In the genomic region with DNA sequence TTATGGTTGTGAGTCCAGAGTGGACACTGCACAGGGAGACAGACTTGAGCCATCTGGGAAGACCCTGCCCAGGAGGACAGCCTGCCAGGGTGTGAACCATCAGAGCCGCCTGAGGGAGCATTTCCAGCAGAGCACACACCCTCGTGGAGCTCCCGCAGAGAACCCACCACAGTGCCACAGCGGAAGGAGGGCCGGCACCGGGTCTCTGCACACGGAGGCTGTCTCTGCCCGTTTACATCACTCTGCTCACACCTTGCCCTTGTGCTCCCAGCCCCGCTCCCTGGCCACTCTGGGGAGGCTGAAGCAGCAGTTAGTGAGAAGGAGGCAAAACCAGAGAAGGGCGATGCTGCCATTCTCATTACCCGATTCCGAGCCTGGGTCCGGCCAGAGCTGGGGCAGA, we compare ENCODE assay signal across 1 cellular context.
TF ChIP-seq lines count a peak whose summit lies in the region.

No MANE protein-coding gene starts in this region.

TF ChIP-seq in HepG2, 621 proteins besides CTCF, POLR2A, EP300 and RAD21 (continued from another document):
- no peak for TF ChIP-seq KIAA2018 (CRISPR knock-in tag; IDR thresholded peaks at IDR 0.05; ENCODE audit: borderline replicate concordance)
- no peak for TF ChIP-seq POLR2AphosphoS5 (IDR thresholded peaks at IDR 0.05; ENCODE audit: low read depth, low read length)
- TF ChIP-seq KLF16 (CRISPR knock-in tag; IDR thresholded peaks at IDR 0.05) = no peak
- TF ChIP-seq ZC3H4 (CRISPR knock-in tag; IDR thresholded peaks at IDR 0.05; ENCODE audit: borderline replicate concordance) = no peak
- TF ChIP-seq ZBTB20 (CRISPR knock-in tag; IDR thresholded peaks at IDR 0.05; ENCODE audit: borderline replicate concordance, low read depth) = no peak
- TF ChIP-seq ZNF264 (CRISPR knock-in tag; IDR thresholded peaks at IDR 0.05) = no peak
- TF ChIP-seq ZNF296 (CRISPR knock-in tag; conservative IDR thresholded peaks at IDR 0.05) = no peak
- no peak for TF ChIP-seq ZFYVE20 (CRISPR knock-in tag; IDR thresholded peaks at IDR 0.05; ENCODE audit: borderline replicate concordance, low read depth)
- TF ChIP-seq, protein P1, sequence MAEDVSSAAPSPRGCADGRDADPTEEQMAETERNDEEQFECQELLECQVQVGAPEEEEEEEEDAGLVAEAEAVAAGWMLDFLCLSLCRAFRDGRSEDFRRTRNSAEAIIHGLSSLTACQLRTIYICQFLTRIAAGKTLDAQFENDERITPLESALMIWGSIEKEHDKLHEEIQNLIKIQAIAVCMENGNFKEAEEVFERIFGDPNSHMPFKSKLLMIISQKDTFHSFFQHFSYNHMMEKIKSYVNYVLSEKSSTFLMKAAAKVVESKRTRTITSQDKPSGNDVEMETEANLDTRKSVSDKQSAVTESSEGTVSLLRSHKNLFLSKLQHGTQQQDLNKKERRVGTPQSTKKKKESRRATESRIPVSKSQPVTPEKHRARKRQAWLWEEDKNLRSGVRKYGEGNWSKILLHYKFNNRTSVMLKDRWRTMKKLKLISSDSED (CRISPR knock-in tag; IDR thresholded peaks at IDR 0.05) = no peak
- no peak for TF ChIP-seq ZNF782 (CRISPR knock-in tag; IDR thresholded peaks at IDR 0.05; ENCODE audit: borderline replicate concordance)
- no peak for TF ChIP-seq SIX4 (CRISPR knock-in tag; IDR thresholded peaks at IDR 0.05)
- no peak for TF ChIP-seq THAP9 (CRISPR knock-in tag; IDR thresholded peaks at IDR 0.05; ENCODE audit: borderline replicate concordance)
- TF ChIP-seq TOE1 (CRISPR knock-in tag; IDR thresholded peaks at IDR 0.05) = no peak
- no peak for TF ChIP-seq NCOA1 (CRISPR knock-in tag; IDR thresholded peaks at IDR 0.05)
- no peak for TF ChIP-seq ZNF224 (CRISPR knock-in tag; IDR thresholded peaks at IDR 0.05)
TF ChIP-seq in HepG2: peak in this region for 0.
